In genomic region chr2:227608469-227609338, GRCh38 we compare ENCODE assay signal across 12 cellular contexts. TPM values are rescaled to one million over a fixed set of nuclear protein-coding genes. Genes with fewer than 3 reads are reported as not detected.
DNase-seq lines count a peak whose midpoint lies in the region; ATAC-seq, FAIRE-seq and TF ChIP-seq lines count a peak whose summit lies in the region.
"Had no signal": no experiment of that assay in that cellular context is flagged by ENCODE, and none has a peak within 500 bp of the region (broad histone marks: within the 10 kb centered on the region; RNA-seq: fewer than 3 reads in every experiment).

No MANE protein-coding gene starts in this region.

- ATAC-seq in GM21423 (IDR thresholded peaks at IDR 0.05; ENCODE audit: unreplicated experiment) (peak; percentile 47), HepG2 (no peak; the same call in 2 of the 3 replicates)

- intact Hi-C loops in HepG2 (cut with micrococcal nuclease; ENCODE audit: unreplicated experiment), result no loop called here
- intact Hi-C loops in sigmoid colon (cut with DNase I), result no loop called here

- TF ChIP-seq RAD21 in HepG2 (CRISPR knock-in tag; IDR thresholded peaks at IDR 0.05), result no peak

- TF ChIP-seq EP300 in HepG2 (IDR thresholded peaks at IDR 0.05; ENCODE audit: low read depth in 2 of 2, low read length in 2 of 2) (no peak), HepG2 (CRISPR knock-in tag; IDR thresholded peaks at IDR 0.05; ENCODE audit: borderline replicate concordance) (no peak), sigmoid colon (IDR thresholded peaks at IDR 0.05) (no peak)

- H3K27ac ChIP-seq in HepG2 (ENCODE audit: extremely low read length, insufficient read depth, low read length), result no peak overlapping the region
- H3K27ac ChIP-seq in sigmoid colon, result no peak overlapping the region
- H3K27ac ChIP-seq in WERI-Rb-1, result no peak overlapping the region
- H3K27ac ChIP-seq: brain microvascular endothelial cell had no signal

- H3K9me3 ChIP-seq in HepG2 (ENCODE audit: low read length), result no peaks in the 10 kb centered on the region
- no peaks in the 10 kb centered on the region for H3K9me3 ChIP-seq in sigmoid colon
- H3K9me3 ChIP-seq in WERI-Rb-1 (ENCODE audit: severe bottlenecking), result no peaks in the 10 kb centered on the region

- no peak overlapping the region for H3K9ac ChIP-seq in HepG2 (ENCODE audit: insufficient read depth, low read depth, low read length)

- TF ChIP-seq CTCF in HepG2 (CRISPR knock-in tag; IDR thresholded peaks at IDR 0.05) (no peak), sigmoid colon (IDR thresholded peaks at IDR 0.05) (no peak), WERI-Rb-1 (IDR thresholded peaks at IDR 0.05; ENCODE audit: low read depth, low read length) (no peak)

- H4K20me1 ChIP-seq in HepG2 (ENCODE audit: insufficient read depth, low read length), result no peaks in the 10 kb centered on the region

- TF ChIP-seq POLR2A in HepG2 (IDR thresholded peaks at IDR 0.05; ENCODE audit: insufficient read depth in 1 of 2, low read depth in 2 of 2, low read length in 2 of 2) (no peak), sigmoid colon (IDR thresholded peaks at IDR 0.05) (no peak)

- no TSS peak for BruUV-seq in HepG2 (replicated peaks; lab: Mats Ljungman, UMichigan)

- DNase-seq in GF-D8 (lab: John Stamatoyannopoulos, UW), result peak; percentile 29
- peak; percentile 66 for DNase-seq in NCI-H345 (lab: John Stamatoyannopoulos, UW)
- DNase-seq in HepG2 (ENCODE audit: low spot score), result no peak
- DNase-seq in NCI-H446 treated with DMSO at 0.1 percent for 48 hours (lab: John Stamatoyannopoulos, UW), result no peak
- no peak for DNase-seq in sigmoid colon
- no peak for DNase-seq in effector CD4-positive, alpha-beta T cell
- DNase-seq in WERI-Rb-1, result no peak
- DNase-seq: hippocampal formation had no signal

- WGBS in HepG2 (ENCODE audit: low lambda C conversion rate), result 70% methylated on average over 16 of the region's 16 CpGs
- WGBS in sigmoid colon, 2 donors, result 58 to 81% methylated on average over 16 of the region's 16 CpGs

- H2AFZ ChIP-seq in HepG2 (ENCODE audit: low read length), result no peak overlapping the region

- H3K4me2 ChIP-seq in HepG2 (ENCODE audit: low read depth, low read length), result no peak overlapping the region

- H3K36me3 ChIP-seq in HepG2 (replicated peaks in 1 of 2; ENCODE audit: control insufficient read depth in 1 of 2, insufficient read depth in 2 of 2, low read length in 2 of 2) (no peaks in the 10 kb centered on the region), sigmoid colon (no peaks in the 10 kb centered on the region), WERI-Rb-1 (no peaks in the 10 kb centered on the region)
- H3K36me3 ChIP-seq: brain microvascular endothelial cell had no signal

- CTCF ChIA-PET in HepG2 (lab: Yijun Ruan, JAX; ENCODE audit: low intra/inter-chr PET ratio, low total read pairs), result no interaction called here

- in situ Hi-C loops in HepG2 (cut with HindIII; ENCODE audit: extremely low pct_ligation_motif_present, low pct_unique_long_range_greater_than_20kb), result no loop called here

- no peak for FAIRE-seq in HepG2 (lab: Jason Lieb, UNC)

- POLR2A ChIA-PET in HepG2 (lab: Yijun Ruan, JAX), result no interaction called here

- no peak overlapping the region for H3K4me3 ChIP-seq in HepG2 (replicated peaks in 1 of 3; ENCODE audit: insufficient read depth in 1 of 3, low read depth in 2 of 3, low read length in 3 of 3)
- no peak overlapping the region for H3K4me3 ChIP-seq in sigmoid colon
- no peak overlapping the region for H3K4me3 ChIP-seq in WERI-Rb-1 (ENCODE audit: low read depth, low read length)

- no peaks in the 10 kb centered on the region for H3K79me2 ChIP-seq in HepG2 (ENCODE audit: insufficient read depth, low read length)

- H3K4me1 ChIP-seq in HepG2 (ENCODE audit: insufficient read depth, low read length) (no peaks in the 10 kb centered on the region), sigmoid colon (no peaks in the 10 kb centered on the region)

- H3K27me3 ChIP-seq in HepG2 (ENCODE audit: control insufficient read depth in 1 of 2, insufficient read depth in 2 of 2, low read length in 2 of 2), result no peaks in the 10 kb centered on the region
- H3K27me3 ChIP-seq in sigmoid colon, result no peaks in the 10 kb centered on the region
- no peaks in the 10 kb centered on the region for H3K27me3 ChIP-seq in WERI-Rb-1 (ENCODE audit: insufficient read depth, low read depth, severe bottlenecking)
- H3K27me3 ChIP-seq: brain microvascular endothelial cell had no signal

RNA-seq across cellular contexts. Expression of gene SCYGR3, which starts 5.9 kb away (rescaled TPM):
- total RNA-seq in HepG2 (2016; rRNA removed; fragmentation: Illumina TruSeq; extraction: Trizol) (not detected in 2 replicates), sigmoid colon (not detected)
- not detected in 2 replicates for total RNA-seq in HepG2 (2016; cell fraction: cytosol; rRNA removed; fragmentation: Illumina TruSeq; extraction: Trizol; ENCODE audit: low read depth)
- total RNA-seq in HepG2 (2016; cell fraction: insoluble cytoplasmic fraction; rRNA removed; fragmentation: Illumina TruSeq; extraction: Trizol), result not detected in 2 replicates
- total RNA-seq in HepG2 (2016; cell fraction: membrane; rRNA removed; fragmentation: Illumina TruSeq; extraction: Trizol), result not detected in 2 replicates
- total RNA-seq in HepG2 (2016; cell fraction: nucleus; rRNA removed; fragmentation: Illumina TruSeq; extraction: Trizol), result not detected in 2 replicates
- polyA plus RNA-seq in HepG2 (2011; rRNA removed) (not detected in 2 replicates), sigmoid colon (not detected)
- polyA plus RNA-seq in HepG2 (2011; cell fraction: cytosol; rRNA removed), result not detected in 2 replicates
- not detected in 2 replicates for polyA plus RNA-seq in HepG2 (2011; cell fraction: nucleus; rRNA removed)
- polyA plus RNA-seq in HepG2 (2012), result not detected in 2 replicates
- not detected in 2 replicates for polyA plus RNA-seq in HepG2 (2016; cell fraction: cytosol; fragmentation: Illumina TruSeq; extraction: Trizol; ENCODE audit: low read depth)
- not detected in 2 replicates for polyA plus RNA-seq in HepG2 (2016; cell fraction: insoluble cytoplasmic fraction; fragmentation: Illumina TruSeq; extraction: Trizol; ENCODE audit: low read depth)
- polyA plus RNA-seq in HepG2 (2016; cell fraction: membrane; fragmentation: Illumina TruSeq; extraction: Trizol; ENCODE audit: low read depth), result not detected in 2 replicates
- polyA plus RNA-seq in HepG2 (2016; cell fraction: nucleus; fragmentation: Illumina TruSeq; extraction: Trizol; ENCODE audit: insufficient read depth, low read depth), result not detected in 2 replicates
- not detected in 2 replicates for polyA minus RNA-seq in HepG2 (2011; rRNA and poly(A)+ RNA removed; ENCODE audit: low replicate concordance)
- not detected in 2 replicates for polyA minus RNA-seq in HepG2 (2011; cell fraction: cytosol; rRNA and poly(A)+ RNA removed)
- not detected in 2 replicates for polyA minus RNA-seq in HepG2 (2011; cell fraction: nucleus; rRNA and poly(A)+ RNA removed)
- total RNA-seq: pulmonary artery endothelial cell, temporal lobe had no signal

RNA-seq across cellular contexts. Expression of gene SCYGR4, which starts 8.6 kb away (rescaled TPM):
- total RNA-seq in HepG2 (2016; rRNA removed; fragmentation: Illumina TruSeq; extraction: Trizol) (not detected in 2 replicates), sigmoid colon (not detected)
- not detected in 2 replicates for total RNA-seq in HepG2 (2016; cell fraction: cytosol; rRNA removed; fragmentation: Illumina TruSeq; extraction: Trizol; ENCODE audit: low read depth)
- not detected in 2 replicates for total RNA-seq in HepG2 (2016; cell fraction: insoluble cytoplasmic fraction; rRNA removed; fragmentation: Illumina TruSeq; extraction: Trizol)
- not detected in 2 replicates for total RNA-seq in HepG2 (2016; cell fraction: membrane; rRNA removed; fragmentation: Illumina TruSeq; extraction: Trizol)
- not detected in 2 replicates for total RNA-seq in HepG2 (2016; cell fraction: nucleus; rRNA removed; fragmentation: Illumina TruSeq; extraction: Trizol)
- polyA plus RNA-seq in HepG2 (2011; rRNA removed) (not detected in 2 replicates), sigmoid colon (not detected)
- not detected in 2 replicates for polyA plus RNA-seq in HepG2 (2011; cell fraction: cytosol; rRNA removed)
- not detected in 2 replicates for polyA plus RNA-seq in HepG2 (2011; cell fraction: nucleus; rRNA removed)
- not detected in 2 replicates for polyA plus RNA-seq in HepG2 (2012)
- polyA plus RNA-seq in HepG2 (2016; cell fraction: cytosol; fragmentation: Illumina TruSeq; extraction: Trizol; ENCODE audit: low read depth), result not detected in 2 replicates
- polyA plus RNA-seq in HepG2 (2016; cell fraction: insoluble cytoplasmic fraction; fragmentation: Illumina TruSeq; extraction: Trizol; ENCODE audit: low read depth), result not detected in 2 replicates
- polyA plus RNA-seq in HepG2 (2016; cell fraction: membrane; fragmentation: Illumina TruSeq; extraction: Trizol; ENCODE audit: low read depth), result not detected in 2 replicates
- polyA plus RNA-seq in HepG2 (2016; cell fraction: nucleus; fragmentation: Illumina TruSeq; extraction: Trizol; ENCODE audit: insufficient read depth, low read depth), result not detected in 2 replicates
- not detected in 2 replicates for polyA minus RNA-seq in HepG2 (2011; rRNA and poly(A)+ RNA removed; ENCODE audit: low replicate concordance)
- not detected in 2 replicates for polyA minus RNA-seq in HepG2 (2011; cell fraction: cytosol; rRNA and poly(A)+ RNA removed)
- not detected in 2 replicates for polyA minus RNA-seq in HepG2 (2011; cell fraction: nucleus; rRNA and poly(A)+ RNA removed)
- total RNA-seq: pulmonary artery endothelial cell, temporal lobe had no signal

RNA-seq across cellular contexts. Expression of gene SCYGR2, which starts 10.0 kb away (rescaled TPM):
- total RNA-seq in HepG2 (2016; rRNA removed; fragmentation: Illumina TruSeq; extraction: Trizol) (not detected in 2 replicates), sigmoid colon (not detected)
- not detected in 2 replicates for total RNA-seq in HepG2 (2016; cell fraction: cytosol; rRNA removed; fragmentation: Illumina TruSeq; extraction: Trizol; ENCODE audit: low read depth)
- not detected in 2 replicates for total RNA-seq in HepG2 (2016; cell fraction: insoluble cytoplasmic fraction; rRNA removed; fragmentation: Illumina TruSeq; extraction: Trizol)
- total RNA-seq in HepG2 (2016; cell fraction: membrane; rRNA removed; fragmentation: Illumina TruSeq; extraction: Trizol), result not detected in 2 replicates
- not detected in 2 replicates for total RNA-seq in HepG2 (2016; cell fraction: nucleus; rRNA removed; fragmentation: Illumina TruSeq; extraction: Trizol)
- polyA plus RNA-seq in HepG2 (2011; rRNA removed) (not detected in 2 replicates), sigmoid colon (not detected)
- polyA plus RNA-seq in HepG2 (2011; cell fraction: cytosol; rRNA removed), result not detected in 2 replicates
- not detected in 2 replicates for polyA plus RNA-seq in HepG2 (2011; cell fraction: nucleus; rRNA removed)
- polyA plus RNA-seq in HepG2 (2012), result not detected in 2 replicates
- polyA plus RNA-seq in HepG2 (2016; cell fraction: cytosol; fragmentation: Illumina TruSeq; extraction: Trizol; ENCODE audit: low read depth), result not detected in 2 replicates
- polyA plus RNA-seq in HepG2 (2016; cell fraction: insoluble cytoplasmic fraction; fragmentation: Illumina TruSeq; extraction: Trizol; ENCODE audit: low read depth), result not detected in 2 replicates
- not detected in 2 replicates for polyA plus RNA-seq in HepG2 (2016; cell fraction: membrane; fragmentation: Illumina TruSeq; extraction: Trizol; ENCODE audit: low read depth)
- not detected in 2 replicates for polyA plus RNA-seq in HepG2 (2016; cell fraction: nucleus; fragmentation: Illumina TruSeq; extraction: Trizol; ENCODE audit: insufficient read depth, low read depth)
- polyA minus RNA-seq in HepG2 (2011; rRNA and poly(A)+ RNA removed; ENCODE audit: low replicate concordance), result not detected in 2 replicates
- not detected in 2 replicates for polyA minus RNA-seq in HepG2 (2011; cell fraction: cytosol; rRNA and poly(A)+ RNA removed)
- polyA minus RNA-seq in HepG2 (2011; cell fraction: nucleus; rRNA and poly(A)+ RNA removed), result not detected in 2 replicates
- total RNA-seq: pulmonary artery endothelial cell, temporal lobe had no signal

RNA-seq across cellular contexts. Expression of gene SCYGR5, which starts 57.9 kb away (rescaled TPM):
- not detected in 2 replicates for total RNA-seq in HepG2 (2016; rRNA removed; fragmentation: Illumina TruSeq; extraction: Trizol)
- total RNA-seq in HepG2 (2016; cell fraction: cytosol; rRNA removed; fragmentation: Illumina TruSeq; extraction: Trizol; ENCODE audit: low read depth), result not detected in 2 replicates
- total RNA-seq in HepG2 (2016; cell fraction: insoluble cytoplasmic fraction; rRNA removed; fragmentation: Illumina TruSeq; extraction: Trizol), result not detected in 2 replicates
- not detected in 2 replicates for total RNA-seq in HepG2 (2016; cell fraction: membrane; rRNA removed; fragmentation: Illumina TruSeq; extraction: Trizol)
- total RNA-seq in HepG2 (2016; cell fraction: nucleus; rRNA removed; fragmentation: Illumina TruSeq; extraction: Trizol), result not detected in 2 replicates
- not detected in 2 replicates for polyA plus RNA-seq in HepG2 (2011; rRNA removed)
- not detected in 2 replicates for polyA plus RNA-seq in HepG2 (2011; cell fraction: cytosol; rRNA removed)
- polyA plus RNA-seq in HepG2 (2011; cell fraction: nucleus; rRNA removed), result not detected in 2 replicates
- polyA plus RNA-seq in HepG2 (2012), result not detected in 2 replicates
- polyA plus RNA-seq in HepG2 (2016; cell fraction: cytosol; fragmentation: Illumina TruSeq; extraction: Trizol; ENCODE audit: low read depth), result not detected in 2 replicates
- polyA plus RNA-seq in HepG2 (2016; cell fraction: insoluble cytoplasmic fraction; fragmentation: Illumina TruSeq; extraction: Trizol; ENCODE audit: low read depth), result not detected in 2 replicates
- polyA plus RNA-seq in HepG2 (2016; cell fraction: membrane; fragmentation: Illumina TruSeq; extraction: Trizol; ENCODE audit: low read depth), result not detected in 2 replicates
- not detected in 2 replicates for polyA plus RNA-seq in HepG2 (2016; cell fraction: nucleus; fragmentation: Illumina TruSeq; extraction: Trizol; ENCODE audit: insufficient read depth, low read depth)
- polyA minus RNA-seq in HepG2 (2011; rRNA and poly(A)+ RNA removed; ENCODE audit: low replicate concordance), result not detected in 2 replicates
- not detected in 2 replicates for polyA minus RNA-seq in HepG2 (2011; cell fraction: cytosol; rRNA and poly(A)+ RNA removed)
- polyA minus RNA-seq in HepG2 (2011; cell fraction: nucleus; rRNA and poly(A)+ RNA removed), result not detected in 2 replicates
- not detected for total RNA-seq in sigmoid colon
- polyA plus RNA-seq in sigmoid colon, result not detected
- total RNA-seq: pulmonary artery endothelial cell, temporal lobe had no signal

Comparison
In these comparisons a context has a peak if more than half of its experiments do, and no peak if none do; other contexts are left out.
1. DNase-seq: peak in GF-D8 (single experiment) and NCI-H345 (single experiment); none in HepG2 (single experiment), NCI-H446 treated with DMSO at 0.1 percent for 48 hours (single experiment), sigmoid colon (single experiment), effector CD4-positive, alpha-beta T cell (single experiment) and WERI-Rb-1 (single experiment).